10 cellular contexts compared by ENCODE assay signal in genomic region chr11:533586-534196, GRCh38. TPM values are rescaled to one million over a fixed set of nuclear protein-coding genes. Genes with fewer than 3 reads are reported as not detected.
A peak's percentile ranks its signal among the peaks of the same experiment; 100 is the strongest.
DNase-seq lines count a peak whose midpoint lies in the region; ATAC-seq and TF ChIP-seq lines count a peak whose summit lies in the region.
"Had no signal": no experiment of that assay in that cellular context is flagged by ENCODE, and none has a peak within 500 bp of the region (broad histone marks: within the 10 kb centered on the region; RNA-seq: fewer than 3 reads in every experiment).

No MANE protein-coding gene starts in this region.

- H3K4me1 ChIP-seq in SK-N-SH (ENCODE audit: control insufficient read depth in 1 of 2, insufficient read depth in 2 of 2, low read depth in 1 of 2, low read length in 1 of 2) (peaks cover 0 to 12% of the 10 kb centered on the region in 2 experiments; a peak in 1 of 4 replicates), MM.1S (ENCODE audit: low read length) (peaks cover 19% of the 10 kb centered on the region), rectal smooth muscle tissue (ENCODE audit: control insufficient read depth, insufficient read depth, low read length) (peaks cover 7% of the 10 kb centered on the region)

- H3K9me3 ChIP-seq in SK-N-SH: no peaks in the 10 kb centered on the region
- no peaks in the 10 kb centered on the region for H3K9me3 ChIP-seq in MM.1S (replicated peaks; ENCODE audit: insufficient read depth, low read length)

- peak overlapping the region; percentile 99 for H3K4me2 ChIP-seq in SK-N-SH
- H3K4me2 ChIP-seq in MM.1S (ENCODE audit: low read depth, low read length): peak overlapping the region; percentile 63; the same call in 1 of the 2 replicates

- H3K4me1 Mint-ChIP-seq in endothelial cell (ENCODE audit: unreplicated experiment): peaks cover 7% of the 10 kb centered on the region

- H3K9me2 ChIP-seq in SK-N-SH (no peaks in the 10 kb centered on the region), MM.1S (replicated peaks; ENCODE audit: insufficient read depth, low read length) (no peaks in the 10 kb centered on the region)

- H3K4me3 Mint-ChIP-seq in endothelial cell (ENCODE audit: unreplicated experiment): no peak overlapping the region

- H3K79me2 ChIP-seq in SK-N-SH (ENCODE audit: insufficient read depth) (peaks cover 15% of the 10 kb centered on the region), MM.1S (ENCODE audit: low read length) (peaks cover 18% of the 10 kb centered on the region)

- H3K4me3 ChIP-seq in SK-N-SH (ENCODE audit: low read depth in 2 of 2, low read length in 1 of 2) (peak overlapping the region; percentile 88 to 92; a peak in 3 of 4 replicates), MM.1S (ENCODE audit: low read length) (no peak overlapping the region), rectal smooth muscle tissue (ENCODE audit: low read length) (peak overlapping the region; percentile 78)

- no peak for TF ChIP-seq EP300 in SK-N-SH (IDR thresholded peaks at IDR 0.05; ENCODE audit: borderline replicate concordance in 1 of 2, low read depth in 1 of 2, low read length in 1 of 2)

- no peaks in the 10 kb centered on the region for H3F3A ChIP-seq in SK-N-SH (replicated peaks; ENCODE audit: insufficient read depth)
- H3F3A ChIP-seq in MM.1S (ENCODE audit: insufficient read depth, low read length): peaks cover 16% of the 10 kb centered on the region

- TF ChIP-seq CTCF in SK-N-SH (IDR thresholded peaks at IDR 0.05): no peak
- no peak for TF ChIP-seq CTCF in MM.1S (IDR thresholded peaks at IDR 0.05; ENCODE audit: low read length)
- no peak for TF ChIP-seq CTCF in endothelial cell (IDR thresholded peaks at IDR 0.05; ENCODE audit: unreplicated experiment)

- H3K9ac ChIP-seq in SK-N-SH (peak overlapping the region; percentile 71; the same call in 1 of the 2 replicates), MM.1S (ENCODE audit: low read length) (no peak overlapping the region), rectal smooth muscle tissue (ENCODE audit: low read length) (no peak overlapping the region)

- no peak for ATAC-seq in SK-N-SH treated with all-trans-retinoic acid at 6 μM for 48 hours
- ATAC-seq in HG03520 (IDR thresholded peaks at IDR 0.05; ENCODE audit: unreplicated experiment): no peak
- no peak for ATAC-seq in GM21717 (IDR thresholded peaks at IDR 0.05; ENCODE audit: unreplicated experiment)

- CTCF ChIA-PET in SK-N-SH (lab: Yijun Ruan, JAX): interaction anchor here (0.9 to 2.3 kb wide), 5 partner anchors 9 to 186 kb away, joined by 3 to 11 read pairs (median 5); no protein-coding TSS in a partner anchor

- H3K27me3 ChIP-seq in SK-N-SH (ENCODE audit: insufficient read depth) (no peaks in the 10 kb centered on the region), MM.1S (replicated peaks; ENCODE audit: insufficient read depth, low read length) (no peaks in the 10 kb centered on the region), rectal smooth muscle tissue (ENCODE audit: control insufficient read depth, insufficient read depth, low read length) (peaks cover 4% of the 10 kb centered on the region)

- H2AFZ ChIP-seq in SK-N-SH (ENCODE audit: low read depth) (no peak overlapping the region), MM.1S (ENCODE audit: low read length) (no peak overlapping the region)

- no peak for TF ChIP-seq RAD21 in SK-N-SH (IDR thresholded peaks at IDR 0.05; ENCODE audit: low read length)

- no peak for DNase-seq in SK-N-SH
- no peak for DNase-seq in MM.1S
- DNase-seq in endothelial cell (ENCODE audit: low spot score): no peak
- no peak for DNase-seq in AG08395 (ENCODE audit: low spot score)
- DNase-seq: NCI-H446 treated with DMSO at 0.1 percent for 48 hours had no signal

- peak overlapping the region; percentile 24 for H3K27ac Mint-ChIP-seq in endothelial cell (ENCODE audit: unreplicated experiment)

- H3K27me3 Mint-ChIP-seq in endothelial cell (ENCODE audit: unreplicated experiment): peaks cover 14% of the 10 kb centered on the region

- POLR2A ChIA-PET in SK-N-SH (lab: Yijun Ruan, JAX): no interaction called here

- WGBS in SK-N-SH (ENCODE audit: low lambda C conversion rate): 95% methylated on average over 10 of the region's 25 CpGs

- no peaks in the 10 kb centered on the region for H3K9me3 Mint-ChIP-seq in endothelial cell (ENCODE audit: unreplicated experiment)

- H3K36me3 Mint-ChIP-seq in endothelial cell (ENCODE audit: low read depth, unreplicated experiment): peaks cover 6% of the 10 kb centered on the region

- H3K36me3 ChIP-seq in SK-N-SH (replicated peaks in 1 of 2; ENCODE audit: control insufficient read depth in 1 of 2, insufficient read depth in 2 of 2, low read length in 1 of 2) (peaks cover 0 to 27% of the 10 kb centered on the region in 2 experiments), MM.1S (replicated peaks; ENCODE audit: insufficient read depth, low read length) (no peaks in the 10 kb centered on the region), rectal smooth muscle tissue (ENCODE audit: control insufficient read depth, insufficient read depth, low read length) (peaks cover 12% of the 10 kb centered on the region)

- H3K27ac ChIP-seq in SK-N-SH (ENCODE audit: low read depth in 2 of 2, low read length in 1 of 2) (no peak overlapping the region), MM.1S (ENCODE audit: low read length) (no peak overlapping the region), rectal smooth muscle tissue (ENCODE audit: low read depth, low read length) (no peak overlapping the region)

- H4K20me1 ChIP-seq in SK-N-SH (ENCODE audit: insufficient read depth) (peaks cover 10% of the 10 kb centered on the region; the same call in 1 of the 2 replicates), MM.1S (ENCODE audit: insufficient read depth, low read length) (no peaks in the 10 kb centered on the region)

TF ChIP-seq in SK-N-SH, 30 proteins besides CTCF, POLR2A, EP300 and RAD21 (continues in another document):
- TF ChIP-seq TCF12 (IDR thresholded peaks at IDR 0.05) (no peak), GABPA (IDR thresholded peaks at IDR 0.05; ENCODE audit: low read depth) (no peak), GATA2 (CRISPR knock-in tag; IDR thresholded peaks at IDR 0.05) (no peak), CHD2 (IDR thresholded peaks at IDR 0.05; ENCODE audit: low read length, partially characterized antibody) (no peak), MEF2A (IDR thresholded peaks at IDR 0.05; ENCODE audit: borderline replicate concordance, low read depth) (no peak), FOXM1 (IDR thresholded peaks at IDR 0.05; ENCODE audit: low read depth) (no peak), NRF1 (IDR thresholded peaks at IDR 0.05; ENCODE audit: low read depth, low read length) (no peak)

TF ChIP-seq in SK-N-SH treated with all-trans-retinoic acid at 6 μM for 48 hours, 23 proteins besides CTCF, POLR2A, EP300 and RAD21:
- TF ChIP-seq CREB5 (CRISPR knock-in tag; IDR thresholded peaks at IDR 0.05; ENCODE audit: low read depth) (no peak), BACH2 (CRISPR knock-in tag; IDR thresholded peaks at IDR 0.05; ENCODE audit: borderline replicate concordance) (no peak), ESRRG (CRISPR knock-in tag; IDR thresholded peaks at IDR 0.05) (no peak), TOX (CRISPR knock-in tag; IDR thresholded peaks at IDR 0.05; ENCODE audit: borderline replicate concordance) (no peak), TCF4 (CRISPR knock-in tag; IDR thresholded peaks at IDR 0.05; ENCODE audit: borderline replicate concordance) (no peak)

RNA-seq across cellular contexts. Expression of gene HRAS, which starts 1.7 kb away (rescaled TPM):
- polyA plus RNA-seq in SK-N-SH (2012; rRNA removed): 138 and 217 TPM in 2 replicates
- polyA plus RNA-seq in SK-N-SH (2012; cell fraction: cytosol; rRNA removed): 95.3 and 125 TPM in 2 replicates
- 189 and 285 TPM in 2 replicates for polyA plus RNA-seq in SK-N-SH (2012; cell fraction: nucleus; rRNA removed)
- total RNA-seq in endothelial cell (ENCODE audit: unreplicated experiment): 92.4 TPM

RNA-seq across cellular contexts. Expression of gene LRRC56, which starts 3.6 kb away (rescaled TPM):
- 1.2 and 1.4 TPM in 2 replicates for polyA plus RNA-seq in SK-N-SH (2012; rRNA removed)
- polyA plus RNA-seq in SK-N-SH (2012; cell fraction: cytosol; rRNA removed): 0.30 and 0.52 TPM in 2 replicates
- 5.4 and 6.2 TPM in 2 replicates for polyA plus RNA-seq in SK-N-SH (2012; cell fraction: nucleus; rRNA removed)
- total RNA-seq in endothelial cell (ENCODE audit: unreplicated experiment): 2.6 TPM
- total RNA-seq: HT1080 had no signal

RNA-seq across cellular contexts. Expression of gene RNH1, which starts 26.6 kb away (rescaled TPM):
- polyA plus RNA-seq in SK-N-SH (2012; rRNA removed): 135 and 147 TPM in 2 replicates
- polyA plus RNA-seq in SK-N-SH (2012; cell fraction: cytosol; rRNA removed): 44.4 and 82.6 TPM in 2 replicates
- polyA plus RNA-seq in SK-N-SH (2012; cell fraction: nucleus; rRNA removed): 176 and 213 TPM in 2 replicates
- total RNA-seq in endothelial cell (ENCODE audit: unreplicated experiment): 61.1 TPM

RNA-seq across cellular contexts. Expression of gene LMNTD2, which starts 26.8 kb away (rescaled TPM):
- 2.4 and 2.6 TPM in 2 replicates for polyA plus RNA-seq in SK-N-SH (2012; rRNA removed)
- polyA plus RNA-seq in SK-N-SH (2012; cell fraction: cytosol; rRNA removed): 0.60 and 1.3 TPM in 2 replicates
- 30.2 and 47.4 TPM in 2 replicates for polyA plus RNA-seq in SK-N-SH (2012; cell fraction: nucleus; rRNA removed)
- total RNA-seq in endothelial cell (ENCODE audit: unreplicated experiment): 4.2 TPM

RNA-seq across cellular contexts. Expression of gene RASSF7, which starts 27.1 kb away (rescaled TPM):
- polyA plus RNA-seq in SK-N-SH (2012; rRNA removed): 19.8 and 24.0 TPM in 2 replicates
- polyA plus RNA-seq in SK-N-SH (2012; cell fraction: cytosol; rRNA removed): 8.2 and 11.7 TPM in 2 replicates
- 105 and 144 TPM in 2 replicates for polyA plus RNA-seq in SK-N-SH (2012; cell fraction: nucleus; rRNA removed)
- total RNA-seq in endothelial cell (ENCODE audit: unreplicated experiment): 8.9 TPM
